13 cellular contexts compared by ENCODE assay signal in the genomic region with DNA sequence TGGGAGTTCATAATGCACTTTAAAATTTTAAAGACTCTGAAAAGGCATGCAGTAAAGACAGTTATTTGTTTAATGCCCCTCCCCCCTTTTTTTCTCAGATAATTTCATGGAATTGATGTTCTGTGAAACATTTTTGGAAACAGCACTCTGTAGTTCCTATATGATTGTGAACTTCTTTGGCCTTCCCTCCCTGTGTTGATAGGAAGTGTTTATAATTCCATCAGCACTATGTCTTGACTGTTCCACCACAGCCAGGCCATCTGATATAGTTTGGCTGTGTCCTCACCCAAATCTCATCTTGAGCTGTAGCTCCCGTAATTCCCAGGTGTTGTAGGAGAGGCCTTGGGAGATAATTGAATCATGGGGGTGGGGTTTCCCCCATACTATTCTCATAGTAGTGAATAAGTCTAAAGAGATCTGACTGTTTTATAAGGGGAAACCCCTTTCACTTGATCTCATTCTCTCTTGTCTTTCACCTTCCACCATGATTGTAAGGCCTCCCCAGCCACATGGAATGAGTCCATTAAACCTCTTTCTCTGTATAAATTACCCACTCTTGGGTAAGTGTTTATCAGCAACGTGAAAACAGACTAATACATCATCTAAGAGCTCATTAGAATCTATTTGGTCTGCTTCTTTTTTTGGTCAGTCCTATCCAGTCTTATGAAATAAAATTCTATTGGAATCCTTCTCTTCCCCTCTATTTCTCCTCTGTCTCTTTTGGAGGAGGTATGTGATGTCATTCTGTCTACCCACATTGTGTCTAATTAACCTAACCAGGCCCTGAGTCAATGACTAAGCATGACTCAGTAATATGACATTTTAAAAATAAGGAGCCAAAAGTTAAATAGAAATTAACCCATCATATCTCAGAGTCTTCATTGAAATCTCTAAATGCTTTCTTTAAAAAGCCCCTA. TPM values are rescaled to one million over a fixed set of nuclear protein-coding genes. Genes with fewer than 3 reads are reported as not detected.
DNase-seq lines count a peak whose midpoint lies in the region; ATAC-seq and TF ChIP-seq lines count a peak whose summit lies in the region.
"Had no signal": no experiment of that assay in that cellular context is flagged by ENCODE, and none has a peak within 500 bp of the region (broad histone marks: within the 10 kb centered on the region; RNA-seq: fewer than 3 reads in every experiment).

No MANE protein-coding gene starts in this region.

- no peaks in the 10 kb centered on the region for H3K4me1 ChIP-seq in breast epithelium
- peaks cover 8% of the 10 kb centered on the region; the same call in 1 of the 2 replicates for H3K4me1 ChIP-seq in SJCRH30
- H3K4me1 ChIP-seq in testis, result no peaks in the 10 kb centered on the region

- H3K4me3 Mint-ChIP-seq in MCF 10A (ENCODE audit: unreplicated experiment), result no peak overlapping the region
- no peak overlapping the region for H3K4me3 Mint-ChIP-seq in activated CD4-positive, alpha-beta memory T cell treated with anti-CD3 and anti-CD28 coated beads for 36 hours
- H3K4me3 Mint-ChIP-seq: naive thymus-derived CD4-positive, alpha-beta T cell had no signal

- TF ChIP-seq CTCF in MCF 10A (IDR thresholded peaks at IDR 0.05; ENCODE audit: unreplicated experiment) (no peak), breast epithelium (IDR thresholded peaks at IDR 0.05) (no peak), fibroblast of mammary gland (conservative IDR thresholded peaks at IDR 0.05; ENCODE audit: control insufficient read depth, insufficient read depth, low read depth, low read length) (no peak), testis (IDR thresholded peaks at IDR 0.05) (no peak)

- H3K4me3 ChIP-seq in breast epithelium, result no peak overlapping the region
- H3K4me3 ChIP-seq in SJCRH30, result no peak overlapping the region
- H3K4me3 ChIP-seq in fibroblast of mammary gland (ENCODE audit: control insufficient read depth, low read depth, low read length), result no peak overlapping the region
- no peak overlapping the region for H3K4me3 ChIP-seq in testis

- no peaks in the 10 kb centered on the region for H3K27me3 ChIP-seq in breast epithelium
- no peaks in the 10 kb centered on the region for H3K27me3 ChIP-seq in SJCRH30
- no peaks in the 10 kb centered on the region for H3K27me3 ChIP-seq in testis

- H3K9me3 Mint-ChIP-seq in MCF 10A (ENCODE audit: unreplicated experiment), result no peaks in the 10 kb centered on the region
- peaks cover 2% of the 10 kb centered on the region for H3K9me3 Mint-ChIP-seq in activated CD4-positive, alpha-beta memory T cell treated with anti-CD3 and anti-CD28 coated beads for 36 hours

- H3K36me3 Mint-ChIP-seq in MCF 10A (ENCODE audit: insufficient read depth, unreplicated experiment), result no peaks in the 10 kb centered on the region
- no peaks in the 10 kb centered on the region for H3K36me3 Mint-ChIP-seq in activated CD4-positive, alpha-beta memory T cell treated with anti-CD3 and anti-CD28 coated beads for 36 hours

- BruUV-seq in MCF 10A (replicated peaks; lab: Mats Ljungman, UMichigan), result no TSS peak

- no peaks in the 10 kb centered on the region for H3K36me3 ChIP-seq in breast epithelium
- H3K36me3 ChIP-seq in SJCRH30, result no peaks in the 10 kb centered on the region
- H3K36me3 ChIP-seq in testis (ENCODE audit: low read depth, missing control alignments), result no peaks in the 10 kb centered on the region

- H3K9me3 ChIP-seq in breast epithelium, result no peaks in the 10 kb centered on the region
- H3K9me3 ChIP-seq in SJCRH30 (replicated peaks), result no peaks in the 10 kb centered on the region; the same call in 1 of the 2 replicates
- H3K9me3 ChIP-seq in testis, result no peaks in the 10 kb centered on the region

- H3K27ac Mint-ChIP-seq in MCF 10A (ENCODE audit: low read depth, unreplicated experiment), result peak overlapping the region; percentile 2
- H3K27ac Mint-ChIP-seq in activated CD4-positive, alpha-beta memory T cell treated with anti-CD3 and anti-CD28 coated beads for 36 hours, result no peak overlapping the region

- DNase-seq in MCF 10A (ENCODE audit: unreplicated experiment) (peak; percentile 90), breast epithelium (ENCODE audit: low spot score in 2 of 2) (no peak), SJCRH30 (no peak), fibroblast of mammary gland (ENCODE audit: low read depth) (peak; percentile 82), posterior cingulate gyrus (no peak), testis (no peak)
- no peak for DNase-seq in activated CD4-positive, alpha-beta memory T cell treated with anti-CD3 and anti-CD28 coated beads for 36 hours
- DNase-seq: activated CD4-positive, alpha-beta T cell treated with anti-CD3 and anti-CD28 coated beads for 1 hour; H9; naive thymus-derived CD4-positive, alpha-beta T cell; NCI-H1417 treated with DMSO at 0.1 percent for 48 hours had no signal

- POLR2A ChIA-PET in MCF 10A (lab: Yijun Ruan, JAX), result interaction anchor here (0.9 to 1.3 kb wide), 2 partner anchors 12 to 19 kb away, joined by 3 read pairs; no protein-coding TSS in a partner anchor
- POLR2A ChIA-PET in activated CD4-positive, alpha-beta memory T cell treated with anti-CD3 and anti-CD28 coated beads for 36 hours (lab: Charles Lee), result no interaction called here

- no peak for ATAC-seq in HG03196 (IDR thresholded peaks at IDR 0.05; ENCODE audit: unreplicated experiment)
- ATAC-seq: naive thymus-derived CD4-positive, alpha-beta T cell had no signal

- no peak for TF ChIP-seq POLR2A in breast epithelium (IDR thresholded peaks at IDR 0.05)
- no peak for TF ChIP-seq POLR2A in testis (IDR thresholded peaks at IDR 0.05)

- H3K27ac ChIP-seq in breast epithelium (no peak overlapping the region), SJCRH30 (peak overlapping the region; percentile 6), testis (no peak overlapping the region)

- intact Hi-C loops in MCF 10A (cut with micrococcal nuclease), result no loop called here
- intact Hi-C loops in breast epithelium (cut with DNase I; ENCODE audit: low total_unique reads), result no loop called here
- intact Hi-C loops in posterior cingulate gyrus (cut with DNase I), result no loop called here
- intact Hi-C loops in testis (cut with DNase I; ENCODE audit: low total_unique reads), result no loop called here
- intact Hi-C loops in activated CD4-positive, alpha-beta memory T cell treated with anti-CD3 and anti-CD28 coated beads for 36 hours (cut with micrococcal nuclease), result no loop called here

- H3K4me1 Mint-ChIP-seq in MCF 10A (ENCODE audit: insufficient read depth, unreplicated experiment), result peaks cover 24% of the 10 kb centered on the region
- H3K4me1 Mint-ChIP-seq in activated CD4-positive, alpha-beta memory T cell treated with anti-CD3 and anti-CD28 coated beads for 36 hours (ENCODE audit: low read depth), result peaks cover 28% of the 10 kb centered on the region

- no peaks in the 10 kb centered on the region for H3K27me3 Mint-ChIP-seq in MCF 10A (ENCODE audit: insufficient read depth, unreplicated experiment)
- no peaks in the 10 kb centered on the region for H3K27me3 Mint-ChIP-seq in activated CD4-positive, alpha-beta memory T cell treated with anti-CD3 and anti-CD28 coated beads for 36 hours

- 71 to 78% methylated on average over 2 of the region's 2 CpGs for WGBS in testis, 2 donors

- CTCF ChIA-PET in MCF 10A (lab: Yijun Ruan, JAX), result interaction anchor here (0.5 to 1.3 kb wide), 3 partner anchors 126 to 445 kb away, joined by 3 to 5 read pairs (median 3); no protein-coding TSS in a partner anchor
- CTCF ChIA-PET in activated CD4-positive, alpha-beta memory T cell treated with anti-CD3 and anti-CD28 coated beads for 36 hours (lab: Charles Lee), result no interaction called here

RNA-seq across cellular contexts. Expression of gene CCDC185, which starts 8.9 kb away (rescaled TPM):
- not detected in 2 replicates for total RNA-seq in MCF 10A (2022)
- total RNA-seq in breast epithelium, result not detected
- not detected in 2 replicates for total RNA-seq in SJCRH30 (2014; rRNA removed; shearing (Covaris generic))
- 10 to 100 TPM; 17.2 to 29.8 TPM for total RNA-seq in testis
- polyA plus RNA-seq in testis (ENCODE audit: insufficient read depth, low read depth, low replicate concordance), result 64.8 TPM
- not detected for total RNA-seq in activated CD4-positive, alpha-beta memory T cell treated with anti-CD3 and anti-CD28 coated beads for 36 hours
- total RNA-seq: cardiac septum; H9; naive thymus-derived CD4-positive, alpha-beta T cell had no signal
- polyA plus RNA-seq: naive thymus-derived CD4-positive, alpha-beta T cell had no signal

RNA-seq across cellular contexts. Expression of gene SUSD4, which starts 38.2 kb away (rescaled TPM):
- 0.42 and 2.3 TPM in 2 replicates for total RNA-seq in MCF 10A (2022)
- 10 to 100 TPM in 2 of 3 donors, under 1 TPM in 1; 0.64 to 16.7 (median 14.9) TPM for total RNA-seq in breast epithelium
- 3.1 and 5.2 TPM in 2 replicates for total RNA-seq in SJCRH30 (2014; rRNA removed; shearing (Covaris generic))
- total RNA-seq in testis, result 10 to 100 TPM; 13.9 to 17.7 TPM
- 13.9 TPM for polyA plus RNA-seq in testis (ENCODE audit: insufficient read depth, low read depth, low replicate concordance)
- under 1 TPM; 0.82 to 0.83 TPM for total RNA-seq in activated CD4-positive, alpha-beta memory T cell treated with anti-CD3 and anti-CD28 coated beads for 36 hours

Comparison
In these comparisons a context has a peak if more than half of its experiments do, and no peak if none do; other contexts are left out.
1. DNase-seq: peak in MCF 10A (single experiment) and fibroblast of mammary gland (single experiment); none in breast epithelium (0 of 2), SJCRH30 (0 of 2), posterior cingulate gyrus (0 of 10), testis (single experiment) and activated CD4-positive, alpha-beta memory T cell treated with anti-CD3 and anti-CD28 coated beads for 36 hours (single experiment).
2. RNA of gene CCDC185, which starts 8.9 kb away (total RNA-seq): 17.2 to 29.8 TPM in testis; not detected in MCF 10A, not detected in breast epithelium, not detected in SJCRH30 and not detected in activated CD4-positive, alpha-beta memory T cell treated with anti-CD3 and anti-CD28 coated beads for 36 hours; every median in the first group is over 10 times any median in the second.